ENCODE assay signal across 15 cellular contexts in genomic region chr12:105468464-105468863, GRCh38.
"Had no signal": no experiment of that assay in that cellular context is flagged by ENCODE, and none has a peak within 500 bp of the region (broad histone marks: within the 10 kb centered on the region; RNA-seq: fewer than 3 reads in every experiment).

No MANE protein-coding gene starts in this region.

- H3K36me3 Mint-ChIP-seq: activated naive CD4-positive, alpha-beta T cell treated with anti-CD3 and anti-CD28 coated beads, Interleukin-2, amount 50 U/mL, for 72 hours; memory B cell had no signal

- H3K9me3 ChIP-seq: testis had no signal

- ATAC-seq: activated CD4-positive, CD25-positive, alpha-beta regulatory T cell treated with anti-CD3 and anti-CD28 coated beads, Interleukin-2, amount 50 U/mL, for 24 hours; activated naive CD4-positive, alpha-beta T cell treated with anti-CD3 and anti-CD28 coated beads, Interleukin-2, amount 50 U/mL, for 72 hours; T-helper 17 cell had no signal

- H3K4me3 ChIP-seq: dorsolateral prefrontal cortex, testis had no signal

- DNase-seq: activated effector memory CD4-positive, alpha-beta T cell treated with Interleukin-2 at 50 U/mL for 16 hours; activated T-cell treated with anti-CD3 and anti-CD28 coated beads, Interleukin-2, amount 50 U/mL, for 24 hours; amniotic stem cell; brain microvascular endothelial cell; dorsolateral prefrontal cortex; hippocampal formation; nephron progenitor cell; stimulated activated CD4-positive, alpha-beta T cell treated with anti-CD3 and anti-CD28 coated beads, Interleukin-15, amount 100 ng/mL, for 24 hours; stimulated activated CD4-positive, alpha-beta T cell treated with anti-CD3 and anti-CD28 coated beads, Interleukin-4, amount 100 ng/mL, for 24 hours; T-helper 17 cell; testis had no signal

- H3K4me3 Mint-ChIP-seq: activated T-cell treated with anti-CD3 and anti-CD28 coated beads, Interleukin-2, amount 50 U/mL, for 24 hours; memory B cell; nephron progenitor cell; stimulated activated naive CD8-positive, alpha-beta T cell treated with anti-CD3 and anti-CD28 coated beads, Interleukin-15, Interleukin-2, amounts not matched to agents 100 ng/mL and 50 ng/mL, for 24 hours had no signal

- H3K36me3 ChIP-seq: brain microvascular endothelial cell had no signal

- H3K4me1 ChIP-seq: testis had no signal

- H3K4me1 Mint-ChIP-seq: memory B cell, T-helper 17 cell had no signal

- H3K27ac ChIP-seq: brain microvascular endothelial cell, dorsolateral prefrontal cortex had no signal

- H3K27me3 ChIP-seq: brain microvascular endothelial cell, testis had no signal

- H3K27ac Mint-ChIP-seq: activated naive CD4-positive, alpha-beta T cell treated with anti-CD3 and anti-CD28 coated beads, Interleukin-2, amount 50 U/mL, for 72 hours; activated T-cell treated with anti-CD3 and anti-CD28 coated beads, Interleukin-2, amount 50 U/mL, for 24 hours; memory B cell; nephron progenitor cell; stimulated activated naive CD8-positive, alpha-beta T cell treated with anti-CD3 and anti-CD28 coated beads, Interleukin-15, Interleukin-2, amounts not matched to agents 100 ng/mL and 50 ng/mL, for 24 hours; T-helper 17 cell had no signal

- H3K9me3 Mint-ChIP-seq: activated naive CD4-positive, alpha-beta T cell treated with anti-CD3 and anti-CD28 coated beads, Interleukin-2, amount 50 U/mL, for 72 hours; activated T-cell treated with anti-CD3 and anti-CD28 coated beads, Interleukin-2, amount 50 U/mL, for 24 hours; memory B cell; nephron progenitor cell; stimulated activated naive CD8-positive, alpha-beta T cell treated with anti-CD3 and anti-CD28 coated beads, Interleukin-15, Interleukin-2, amounts not matched to agents 100 ng/mL and 50 ng/mL, for 24 hours had no signal
